Comparison of ENCODE assay signal across 9 cellular contexts in genomic region chr11:64925536-64926449, GRCh38. TPM values are rescaled to one million over a fixed set of nuclear protein-coding genes. Genes with fewer than 3 reads are reported as not detected.
DNase-seq lines count a peak whose midpoint lies in the region; ATAC-seq, FAIRE-seq and TF ChIP-seq lines count a peak whose summit lies in the region.
"Had no signal": no experiment of that assay in that cellular context is flagged by ENCODE, and none has a peak within 500 bp of the region (broad histone marks: within the 10 kb centered on the region; RNA-seq: fewer than 3 reads in every experiment).

No MANE protein-coding gene starts in this region.

- H3K27ac ChIP-seq in gastroesophageal sphincter, result peak overlapping the region in 2 of 4 donors; percentile 91 to 97

- H3K4me3 ChIP-seq in HAP-1 (peak overlapping the region; percentile 48), gastroesophageal sphincter (peak overlapping the region; percentile 95 to 97), skeletal muscle satellite cell (ENCODE audit: low read length) (peak overlapping the region; percentile 93)

- TF ChIP-seq EP300 in gastroesophageal sphincter (IDR thresholded peaks at IDR 0.05), result no peak

- H3K4me1 ChIP-seq in HAP-1 (peaks cover 9% of the 10 kb centered on the region), gastroesophageal sphincter (peaks cover 0 to 36% (median 20%) of the 10 kb centered on the region in 3 donors), skeletal muscle satellite cell (ENCODE audit: control insufficient read depth, insufficient read depth, low read length) (peaks cover 15% of the 10 kb centered on the region)

- WGBS in gastroesophageal sphincter (ENCODE audit: low coverage in 1 of 2), 2 donors, result 50% methylated on average over 1 of the region's 24 CpGs; no CpG with 5 or more reads in 1 of the 2 donors

- H3K27me3 ChIP-seq in HAP-1 (ENCODE audit: low read depth), result no peaks in the 10 kb centered on the region
- no peaks in the 10 kb centered on the region for H3K27me3 ChIP-seq in gastroesophageal sphincter
- no peaks in the 10 kb centered on the region for H3K27me3 ChIP-seq in skeletal muscle satellite cell (ENCODE audit: control insufficient read depth, insufficient read depth, low read length)

- H3K4me1 Mint-ChIP-seq in activated CD4-positive, alpha-beta memory T cell treated with anti-CD3 and anti-CD28 coated beads, Interleukin-2, amount 10 ng/mL, durations not matched to agents 7 days and 5 days, result peaks cover 21% of the 10 kb centered on the region

- TF ChIP-seq POLR2A in gastroesophageal sphincter (IDR thresholded peaks at IDR 0.05) (no peak), GM12892 (IDR thresholded peaks at IDR 0.05; ENCODE audit: low read depth, low read length) (no peak)

- H3K9me3 Mint-ChIP-seq in activated CD4-positive, alpha-beta memory T cell treated with anti-CD3 and anti-CD28 coated beads, Interleukin-2, amount 10 ng/mL, durations not matched to agents 7 days and 5 days, result no peaks in the 10 kb centered on the region

- TF ChIP-seq CTCF in gastroesophageal sphincter (IDR thresholded peaks at IDR 0.05), result no peak

- ATAC-seq in gastroesophageal sphincter, result no peak

- H3K4me2 ChIP-seq in skeletal muscle satellite cell (ENCODE audit: low read length), result peak overlapping the region; percentile 94

- no peaks in the 10 kb centered on the region for H3K27me3 Mint-ChIP-seq in activated CD4-positive, alpha-beta memory T cell treated with anti-CD3 and anti-CD28 coated beads, Interleukin-2, amount 10 ng/mL, durations not matched to agents 7 days and 5 days

- in situ Hi-C loops in HAP-1 (cut with MboI; ENCODE audit: low sequenced_read_pairs), result no loop called here

- no peak for FAIRE-seq in GM12892 (lab: Jason Lieb, UNC)

- H3K36me3 Mint-ChIP-seq in activated CD4-positive, alpha-beta memory T cell treated with anti-CD3 and anti-CD28 coated beads, Interleukin-2, amount 10 ng/mL, durations not matched to agents 7 days and 5 days (ENCODE audit: low read depth), result peaks cover 16% of the 10 kb centered on the region

- H3K27ac Mint-ChIP-seq in activated CD4-positive, alpha-beta memory T cell treated with anti-CD3 and anti-CD28 coated beads, Interleukin-2, amount 10 ng/mL, durations not matched to agents 7 days and 5 days, result no peak overlapping the region

- POLR2A ChIA-PET in activated CD4-positive, alpha-beta memory T cell treated with anti-CD3 and anti-CD28 coated beads, Interleukin-2, amount 10 ng/mL, durations not matched to agents 7 days and 5 days (lab: Charles Lee), result interaction anchor here (0.6 to 2.0 kb wide), 5 partner anchors 11 to 147 kb away, joined by 3 to 14 read pairs (median 3); partner anchors contain the start of genes ARL2 and EHD1

- CTCF ChIA-PET in activated CD4-positive, alpha-beta memory T cell treated with anti-CD3 and anti-CD28 coated beads, Interleukin-2, amount 10 ng/mL, durations not matched to agents 7 days and 5 days (lab: Charles Lee), result interaction anchor here (0.5 kb wide), 1 partner anchor 77 kb away, joined by 3 read pairs; no protein-coding TSS in a partner anchor

- DNase-seq in HAP-1 (ENCODE audit: low spot score in 2 of 2) (no peak), HPDE6-E6E7 (ENCODE audit: extremely low spot score) (no peak), GM12892 (ENCODE audit: insufficient read length) (no peak), DMS79 (lab: John Stamatoyannopoulos, UW) (no peak)
- DNase-seq in activated CD4-positive, alpha-beta memory T cell treated with anti-CD3 and anti-CD28 coated beads, Interleukin-2, amount 10 ng/mL, durations not matched to agents 7 days and 5 days, result no peak
- no peak for DNase-seq in NK-92 treated with Interleukin-12 subunit alpha and Interleukin-12 subunit beta, amount 100 ng/mL, for 24 hours (lab: John Stamatoyannopoulos, UW)

- H3K36me3 ChIP-seq in HAP-1 (replicated peaks) (no peaks in the 10 kb centered on the region), gastroesophageal sphincter (peaks cover 0 to 43% of the 10 kb centered on the region in 2 donors), skeletal muscle satellite cell (ENCODE audit: insufficient read depth, low read length) (peaks cover 28% of the 10 kb centered on the region)

- peak overlapping the region; percentile 87 for H3K9ac ChIP-seq in skeletal muscle satellite cell (ENCODE audit: low read depth, low read length)

- H3K9me3 ChIP-seq in HAP-1, result no peaks in the 10 kb centered on the region
- no peaks in the 10 kb centered on the region for H3K9me3 ChIP-seq in gastroesophageal sphincter
- H3K9me3 ChIP-seq in skeletal muscle satellite cell (replicated peaks; ENCODE audit: low read length), result no peaks in the 10 kb centered on the region

- peak overlapping the region; percentile 88 for H3K4me3 Mint-ChIP-seq in activated CD4-positive, alpha-beta memory T cell treated with anti-CD3 and anti-CD28 coated beads, Interleukin-2, amount 10 ng/mL, durations not matched to agents 7 days and 5 days

RNA-seq across cellular contexts. Expression of gene PPP2R5B, which starts 1.3 kb away (rescaled TPM):
- total RNA-seq in activated CD4-positive, alpha-beta memory T cell treated with anti-CD3 and anti-CD28 coated beads, Interleukin-2, amount 10 ng/mL, durations not matched to agents 7 days and 5 days, result 10 to 100 TPM; 19.8 to 21.1 TPM
- total RNA-seq in gastroesophageal sphincter, result 10 to 100 TPM; 20.3 to 41.2 (median 27.0) TPM
- 6.1 and 9.8 TPM in 2 replicates for total RNA-seq in skeletal muscle satellite cell (2012; rRNA removed)
- polyA plus RNA-seq in GM12892 (2012; ENCODE audit: missing spikeins), result 8.6 TPM

RNA-seq across cellular contexts. Expression of gene ATG2A, which starts 8.8 kb away (rescaled TPM):
- total RNA-seq in activated CD4-positive, alpha-beta memory T cell treated with anti-CD3 and anti-CD28 coated beads, Interleukin-2, amount 10 ng/mL, durations not matched to agents 7 days and 5 days, result 10 to 100 TPM; 37.4 to 40.7 TPM
- 10 to 100 TPM; 18.8 to 27.2 (median 26.3) TPM for total RNA-seq in gastroesophageal sphincter
- 13.3 and 22.1 TPM in 2 replicates for total RNA-seq in skeletal muscle satellite cell (2012; rRNA removed)
- 3.2 TPM for polyA plus RNA-seq in GM12892 (2012; ENCODE audit: missing spikeins)

RNA-seq across cellular contexts. Expression of gene GPHA2, which starts 9.9 kb away (rescaled TPM):
- not detected for total RNA-seq in activated CD4-positive, alpha-beta memory T cell treated with anti-CD3 and anti-CD28 coated beads, Interleukin-2, amount 10 ng/mL, durations not matched to agents 7 days and 5 days
- not detected for total RNA-seq in gastroesophageal sphincter
- total RNA-seq in skeletal muscle satellite cell (2012; rRNA removed), result not detected in 2 replicates
- not detected for polyA plus RNA-seq in GM12892 (2012; ENCODE audit: missing spikeins)
- total RNA-seq: pulmonary artery endothelial cell had no signal

RNA-seq across cellular contexts. Expression of gene MAJIN, which starts 46.1 kb away (rescaled TPM):
- total RNA-seq in activated CD4-positive, alpha-beta memory T cell treated with anti-CD3 and anti-CD28 coated beads, Interleukin-2, amount 10 ng/mL, durations not matched to agents 7 days and 5 days, result under 1 TPM; 0.15 to 0.33 TPM
- total RNA-seq in gastroesophageal sphincter, result not detected
- total RNA-seq in skeletal muscle satellite cell (2012; rRNA removed), result not detected in 2 replicates
- not detected for polyA plus RNA-seq in GM12892 (2012; ENCODE audit: missing spikeins)
- total RNA-seq: pulmonary artery endothelial cell had no signal

RNA-seq across cellular contexts. Expression of gene EHD1, which starts 47.4 kb away (rescaled TPM):
- 100 to 1,000 TPM; 138 to 146 TPM for total RNA-seq in activated CD4-positive, alpha-beta memory T cell treated with anti-CD3 and anti-CD28 coated beads, Interleukin-2, amount 10 ng/mL, durations not matched to agents 7 days and 5 days
- 100 to 1,000 TPM in 2 of 4 donors, 10 to 100 TPM in 2; 92.1 to 188 (median 101) TPM for total RNA-seq in gastroesophageal sphincter
- 43.7 and 56.5 TPM in 2 replicates for total RNA-seq in skeletal muscle satellite cell (2012; rRNA removed)
- 76.6 TPM for polyA plus RNA-seq in GM12892 (2012; ENCODE audit: missing spikeins)
